In the genomic region with DNA sequence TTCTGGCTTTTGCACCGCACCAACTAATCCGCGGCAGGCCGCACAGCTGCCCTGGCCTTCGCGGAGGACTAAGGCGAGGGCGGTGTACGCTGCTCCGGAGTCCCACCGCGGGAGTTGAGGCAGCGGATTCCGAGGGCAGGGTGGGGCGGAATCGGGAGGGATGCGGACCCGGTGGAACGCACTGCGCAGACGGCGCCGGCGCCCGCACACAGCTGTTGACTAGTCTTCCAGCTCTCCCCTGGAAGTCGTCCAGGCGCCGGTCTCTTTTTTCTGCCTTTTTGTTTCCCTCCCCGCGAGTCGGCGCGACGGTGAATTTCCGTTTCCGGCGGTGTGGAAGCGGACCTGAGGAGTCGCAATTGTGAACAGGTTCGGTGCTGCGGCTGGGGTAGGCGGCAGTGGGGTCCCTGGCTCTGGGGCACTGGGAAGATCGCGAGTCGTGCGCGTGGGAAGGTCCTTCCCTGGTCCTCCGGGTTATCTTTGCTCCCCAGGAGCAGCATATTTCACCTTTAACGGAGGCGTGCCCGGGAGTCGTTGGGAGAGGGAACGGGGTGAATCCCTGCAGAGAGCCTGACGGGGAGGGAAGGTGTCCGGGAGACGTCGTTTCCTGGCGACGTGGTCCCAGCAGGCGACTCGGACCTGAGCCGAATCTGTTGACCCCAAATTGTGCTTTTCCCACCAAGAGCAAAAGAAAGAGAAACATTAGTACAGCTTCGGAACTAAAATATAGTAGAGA, we compare ENCODE assay signal across 1 cellular context.
TF ChIP-seq lines count a peak whose summit lies in the region.

ASAH2B (plus strand) TSS at position 319 of the 733 bp plus-strand sequence. CDS start 5,195 bp downstream, outside the sequence.

TF ChIP-seq in HepG2, 621 proteins besides CTCF, POLR2A, EP300 and RAD21 (continued from another document and continues in another):
- no peak for TF ChIP-seq ZNF354B (CRISPR knock-in tag; IDR thresholded peaks at IDR 0.05)
- peak; percentile 45; the same call in 1 of the 2 replicates for TF ChIP-seq ZBTB26 (CRISPR knock-in tag; IDR thresholded peaks at IDR 0.05; ENCODE audit: borderline replicate concordance)
- no peak for TF ChIP-seq ZNF18 (CRISPR knock-in tag; IDR thresholded peaks at IDR 0.05; ENCODE audit: insufficient replicate concordance)
- TF ChIP-seq, protein P1, sequence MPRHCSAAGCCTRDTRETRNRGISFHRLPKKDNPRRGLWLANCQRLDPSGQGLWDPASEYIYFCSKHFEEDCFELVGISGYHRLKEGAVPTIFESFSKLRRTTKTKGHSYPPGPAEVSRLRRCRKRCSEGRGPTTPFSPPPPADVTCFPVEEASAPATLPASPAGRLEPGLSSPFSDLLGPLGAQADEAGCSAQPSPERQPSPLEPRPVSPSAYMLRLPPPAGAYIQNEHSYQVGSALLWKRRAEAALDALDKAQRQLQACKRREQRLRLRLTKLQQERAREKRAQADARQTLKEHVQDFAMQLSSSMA (CRISPR knock-in tag; IDR thresholded peaks at IDR 0.05) = no peak
- no peak for TF ChIP-seq E2F5 (CRISPR knock-in tag; conservative IDR thresholded peaks at IDR 0.05)
- TF ChIP-seq EZH2 (conservative IDR thresholded peaks at IDR 0.05; ENCODE audit: low read depth, low read length) = no peak
- TF ChIP-seq KMT2B (CRISPR knock-in tag; IDR thresholded peaks at IDR 0.05) = peak; percentile 92
- no peak for TF ChIP-seq MIER2 (CRISPR knock-in tag; IDR thresholded peaks at IDR 0.05)
- TF ChIP-seq, protein P2, sequence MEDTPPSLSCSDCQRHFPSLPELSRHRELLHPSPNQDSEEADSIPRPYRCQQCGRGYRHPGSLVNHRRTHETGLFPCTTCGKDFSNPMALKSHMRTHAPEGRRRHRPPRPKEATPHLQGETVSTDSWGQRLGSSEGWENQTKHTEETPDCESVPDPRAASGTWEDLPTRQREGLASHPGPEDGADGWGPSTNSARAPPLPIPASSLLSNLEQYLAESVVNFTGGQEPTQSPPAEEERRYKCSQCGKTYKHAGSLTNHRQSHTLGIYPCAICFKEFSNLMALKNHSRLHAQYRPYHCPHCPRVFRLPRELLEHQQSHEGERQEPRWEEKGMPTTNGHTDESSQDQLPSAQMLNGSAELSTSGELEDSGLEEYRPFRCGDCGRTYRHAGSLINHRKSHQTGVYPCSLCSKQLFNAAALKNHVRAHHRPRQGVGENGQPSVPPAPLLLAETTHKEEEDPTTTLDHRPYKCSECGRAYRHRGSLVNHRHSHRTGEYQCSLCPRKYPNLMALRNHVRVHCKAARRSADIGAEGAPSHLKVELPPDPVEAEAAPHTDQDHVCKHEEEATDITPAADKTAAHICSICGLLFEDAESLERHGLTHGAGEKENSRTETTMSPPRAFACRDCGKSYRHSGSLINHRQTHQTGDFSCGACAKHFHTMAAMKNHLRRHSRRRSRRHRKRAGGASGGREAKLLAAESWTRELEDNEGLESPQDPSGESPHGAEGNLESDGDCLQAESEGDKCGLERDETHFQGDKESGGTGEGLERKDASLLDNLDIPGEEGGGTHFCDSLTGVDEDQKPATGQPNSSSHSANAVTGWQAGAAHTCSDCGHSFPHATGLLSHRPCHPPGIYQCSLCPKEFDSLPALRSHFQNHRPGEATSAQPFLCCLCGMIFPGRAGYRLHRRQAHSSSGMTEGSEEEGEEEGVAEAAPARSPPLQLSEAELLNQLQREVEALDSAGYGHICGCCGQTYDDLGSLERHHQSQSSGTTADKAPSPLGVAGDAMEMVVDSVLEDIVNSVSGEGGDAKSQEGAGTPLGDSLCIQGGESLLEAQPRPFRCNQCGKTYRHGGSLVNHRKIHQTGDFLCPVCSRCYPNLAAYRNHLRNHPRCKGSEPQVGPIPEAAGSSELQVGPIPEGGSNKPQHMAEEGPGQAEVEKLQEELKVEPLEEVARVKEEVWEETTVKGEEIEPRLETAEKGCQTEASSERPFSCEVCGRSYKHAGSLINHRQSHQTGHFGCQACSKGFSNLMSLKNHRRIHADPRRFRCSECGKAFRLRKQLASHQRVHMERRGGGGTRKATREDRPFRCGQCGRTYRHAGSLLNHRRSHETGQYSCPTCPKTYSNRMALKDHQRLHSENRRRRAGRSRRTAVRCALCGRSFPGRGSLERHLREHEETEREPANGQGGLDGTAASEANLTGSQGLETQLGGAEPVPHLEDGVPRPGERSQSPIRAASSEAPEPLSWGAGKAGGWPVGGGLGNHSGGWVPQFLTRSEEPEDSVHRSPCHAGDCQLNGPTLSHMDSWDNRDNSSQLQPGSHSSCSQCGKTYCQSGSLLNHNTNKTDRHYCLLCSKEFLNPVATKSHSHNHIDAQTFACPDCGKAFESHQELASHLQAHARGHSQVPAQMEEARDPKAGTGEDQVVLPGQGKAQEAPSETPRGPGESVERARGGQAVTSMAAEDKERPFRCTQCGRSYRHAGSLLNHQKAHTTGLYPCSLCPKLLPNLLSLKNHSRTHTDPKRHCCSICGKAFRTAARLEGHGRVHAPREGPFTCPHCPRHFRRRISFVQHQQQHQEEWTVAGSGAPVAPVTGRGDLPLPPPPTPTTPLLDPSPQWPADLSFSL (CRISPR knock-in tag; IDR thresholded peaks at IDR 0.05) = no peak
- peak; percentile 66; the same call in 1 of the 2 replicates for TF ChIP-seq HNRNPL (IDR thresholded peaks at IDR 0.05; ENCODE audit: low read depth, low read length)
- no peak for TF ChIP-seq ZKSCAN1 (IDR thresholded peaks at IDR 0.05; ENCODE audit: low read length)
- TF ChIP-seq TMF1 (CRISPR knock-in tag; IDR thresholded peaks at IDR 0.05; ENCODE audit: low read depth) = no peak
- no peak for TF ChIP-seq KLF15 (CRISPR knock-in tag; IDR thresholded peaks at IDR 0.05; ENCODE audit: borderline replicate concordance)
- no peak for TF ChIP-seq NBN (conservative IDR thresholded peaks at IDR 0.05)
- TF ChIP-seq CCDC6 (CRISPR knock-in tag; IDR thresholded peaks at IDR 0.05) = no peak
- TF ChIP-seq ZFP90 (CRISPR knock-in tag; IDR thresholded peaks at IDR 0.05; ENCODE audit: borderline replicate concordance) = peak; percentile 74; the same call in 1 of the 2 replicates
- no peak for TF ChIP-seq MIXL1 (CRISPR knock-in tag; IDR thresholded peaks at IDR 0.05)
- no peak for TF ChIP-seq ZNF44 (CRISPR knock-in tag; IDR thresholded peaks at IDR 0.05)
- 0 out of 2 replicates have a peak, but pooled peaks have one; percentile 47 for TF ChIP-seq SIN3A (IDR thresholded peaks at IDR 0.05; ENCODE audit: borderline replicate concordance, low read depth, low read length)
- TF ChIP-seq, protein P3, sequence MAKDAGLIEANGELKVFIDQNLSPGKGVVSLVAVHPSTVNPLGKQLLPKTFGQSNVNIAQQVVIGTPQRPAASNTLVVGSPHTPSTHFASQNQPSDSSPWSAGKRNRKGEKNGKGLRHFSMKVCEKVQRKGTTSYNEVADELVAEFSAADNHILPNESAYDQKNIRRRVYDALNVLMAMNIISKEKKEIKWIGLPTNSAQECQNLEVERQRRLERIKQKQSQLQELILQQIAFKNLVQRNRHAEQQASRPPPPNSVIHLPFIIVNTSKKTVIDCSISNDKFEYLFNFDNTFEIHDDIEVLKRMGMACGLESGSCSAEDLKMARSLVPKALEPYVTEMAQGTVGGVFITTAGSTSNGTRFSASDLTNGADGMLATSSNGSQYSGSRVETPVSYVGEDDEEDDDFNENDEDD (CRISPR knock-in tag; IDR thresholded peaks at IDR 0.05; ENCODE audit: borderline replicate concordance) = peak; percentile 82; the same call in 1 of the 2 replicates
- peak; percentile 89 for TF ChIP-seq KAT8 (CRISPR knock-in tag; IDR thresholded peaks at IDR 0.05)
- TF ChIP-seq MYC (CRISPR knock-in tag; IDR thresholded peaks at IDR 0.05; ENCODE audit: borderline replicate concordance) = peak; percentile 63; the same call in 1 of the 2 replicates
- TF ChIP-seq ZNF703 (CRISPR knock-in tag; IDR thresholded peaks at IDR 0.05; ENCODE audit: borderline replicate concordance) = no peak
- TF ChIP-seq GMEB1 (CRISPR knock-in tag; IDR thresholded peaks at IDR 0.05; ENCODE audit: borderline replicate concordance) = peak; percentile 74; the same call in 1 of the 2 replicates
- TF ChIP-seq FOSL2 (CRISPR knock-in tag; IDR thresholded peaks at IDR 0.05) = peak; percentile 29; the same call in 1 of the 2 replicates
- 0 out of 2 replicates have a peak, but pooled peaks have one; percentile 36 for TF ChIP-seq ZNF780A (CRISPR knock-in tag; IDR thresholded peaks at IDR 0.05)
- peak; percentile 72; the same call in 1 of the 2 replicates for TF ChIP-seq REL (CRISPR knock-in tag; conservative IDR thresholded peaks at IDR 0.05)
- peak; percentile 57; the same call in 1 of the 2 replicates for TF ChIP-seq KLF12 (CRISPR knock-in tag; IDR thresholded peaks at IDR 0.05; ENCODE audit: borderline replicate concordance)
- peak; percentile 72; the same call in 1 of the 2 replicates for TF ChIP-seq GZF1 (CRISPR knock-in tag; IDR thresholded peaks at IDR 0.05)
- TF ChIP-seq AHR (CRISPR knock-in tag; IDR thresholded peaks at IDR 0.05) = no peak
- TF ChIP-seq ZNF512 (CRISPR knock-in tag; IDR thresholded peaks at IDR 0.05) = no peak
- peak; percentile 26; the same call in 1 of the 2 replicates for TF ChIP-seq JUNB (CRISPR knock-in tag; IDR thresholded peaks at IDR 0.05; ENCODE audit: borderline replicate concordance)
- TF ChIP-seq ZNF281 (CRISPR knock-in tag; IDR thresholded peaks at IDR 0.05; ENCODE audit: borderline replicate concordance) = no peak; the same call in 1 of the 2 replicates
- TF ChIP-seq BRCA1 (CRISPR knock-in tag; IDR thresholded peaks at IDR 0.05) = 0 out of 2 replicates have a peak, but pooled peaks have one; percentile 30
